In the genomic region with DNA sequence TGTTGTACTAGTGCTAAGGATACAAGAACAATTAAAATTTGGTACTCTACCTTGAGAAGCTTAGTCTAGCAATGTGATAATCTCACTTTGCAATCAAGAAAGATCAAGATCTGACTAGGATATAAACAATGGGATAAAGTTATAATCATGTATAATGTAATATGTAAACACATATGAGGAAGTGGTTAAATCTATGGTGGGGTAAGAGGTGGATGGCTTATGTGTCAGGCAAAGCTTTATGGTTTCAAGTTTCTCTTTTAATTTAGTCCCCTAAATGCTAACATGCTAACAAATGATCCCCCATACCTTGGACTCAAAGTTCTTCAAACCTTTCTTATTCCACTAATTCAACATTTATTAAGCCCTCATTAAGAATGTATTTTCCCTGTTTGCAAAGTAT, we compare ENCODE assay signal across 1 cellular context.
TF ChIP-seq lines count a peak whose summit lies in the region.

No MANE protein-coding gene starts in this region.

TF ChIP-seq in K562, 482 proteins besides CTCF, POLR2A, EP300 and RAD21 (continued from another document):
- TF ChIP-seq SMAD2 (IDR thresholded peaks at IDR 0.05; ENCODE audit: low read depth, low read length) (no peak), RBFOX2 (IDR thresholded peaks at IDR 0.05; ENCODE audit: low read depth, low read length) (0 out of 2 replicates have a peak, but pooled peaks have one; percentile 5), CHCHD3 (CRISPR knock-in tag; IDR thresholded peaks at IDR 0.05) (no peak)
